In genomic region chr4:8647626-8648025, GRCh38 we compare ENCODE assay signal across 29 cellular contexts. TPM values are rescaled to one million over a fixed set of nuclear protein-coding genes. Genes with fewer than 3 reads are reported as not detected.
A peak's percentile ranks its signal among the peaks of the same experiment; 100 is the strongest.
DNase-seq lines count a peak whose midpoint lies in the region; ATAC-seq and TF ChIP-seq lines count a peak whose summit lies in the region.
"Had no signal": no experiment of that assay in that cellular context is flagged by ENCODE, and none has a peak within 500 bp of the region (broad histone marks: within the 10 kb centered on the region; RNA-seq: fewer than 3 reads in every experiment).

No MANE protein-coding gene starts in this region.

- no peaks in the 10 kb centered on the region for H3K4me1 Mint-ChIP-seq in chondrocyte (ENCODE audit: low read depth)
- H3K4me1 Mint-ChIP-seq: activated CD4-positive, alpha-beta T cell treated with anti-CD3 and anti-CD28 coated beads for 36 hours had no signal

- H3K79me2 ChIP-seq in osteoblast (ENCODE audit: insufficient read depth, low read length), result no peaks in the 10 kb centered on the region

- H4K20me1 ChIP-seq in osteoblast (ENCODE audit: insufficient read depth, low read length), result no peaks in the 10 kb centered on the region

- H3K4me3 ChIP-seq in right atrium auricular region, result no peak overlapping the region
- H3K4me3 ChIP-seq in osteoblast (ENCODE audit: insufficient read depth, low read length), result no peak overlapping the region
- H3K4me3 ChIP-seq in vagina, result no peak overlapping the region
- H3K4me3 ChIP-seq: A549, adrenal gland, body of pancreas, lung, right lobe of liver had no signal

- no peak for TF ChIP-seq POLR2A in vagina (IDR thresholded peaks at IDR 0.05)

- TF ChIP-seq CTCF in right atrium auricular region (IDR thresholded peaks at IDR 0.05) (no peak), chondrocyte (IDR thresholded peaks at IDR 0.05) (no peak), osteoblast (IDR thresholded peaks at IDR 0.05; ENCODE audit: extremely low read depth, low read depth, low read length) (no peak), vagina (IDR thresholded peaks at IDR 0.05) (no peak)

- DNase-seq in cardiac septum (ENCODE audit: low spot score) (peak; percentile 43), right atrium auricular region (ENCODE audit: low spot score) (no peak), chondrocyte (ENCODE audit: low spot score) (peak; percentile 48), osteoblast (ENCODE audit: insufficient read length, low spot score, missing footprints) (peak; percentile 79), GM03348 (ENCODE audit: low spot score) (no peak), SIG-M5 treated with dmso at 0.1 percent for 504 hours (lab: John Stamatoyannopoulos, UW; ENCODE audit: unreplicated experiment) (no peak), vagina (ENCODE audit: extremely low spot score in 2 of 2) (no peak)
- DNase-seq: activated CD4-positive, alpha-beta T cell treated with anti-CD3 and anti-CD28 coated beads for 36 hours; activated naive CD4-positive, alpha-beta T cell treated with Interleukin-2 at 50 U/mL for 16 hours; activated T-cell treated with anti-CD3 and anti-CD28 coated beads, Interleukin-2, amount 50 U/mL, for 4 hours; AML-193; body of pancreas; CD4-positive, alpha-beta T cell; DMS53; effector memory CD4-positive, alpha-beta T cell; MM.1S; NCI-H1436; NCI-H510A treated with DMSO at 0.1 percent for 48 hours; nephron progenitor cell; stimulated activated CD4-positive, alpha-beta T cell treated with anti-CD3 and anti-CD28 coated beads, Interleukin-4, amount 100 ng/mL, for 4 hours; stimulated activated naive CD4-positive, alpha-beta T cell had no signal

- no peaks in the 10 kb centered on the region for H3K9me3 Mint-ChIP-seq in chondrocyte (ENCODE audit: low read depth)
- H3K9me3 Mint-ChIP-seq: activated T-cell treated with anti-CD3 and anti-CD28 coated beads, Interleukin-2, amount 50 U/mL, for 4 hours; CD4-positive, alpha-beta T cell; nephron progenitor cell; T-helper 2 cell treated with Interferon-gamma antibody and Interleukin-4, amounts not matched to agents 5 μg/mL and 100 μg/mL, for 36 hours had no signal

- H3K4me3 Mint-ChIP-seq in chondrocyte (ENCODE audit: unreplicated experiment), result no peak overlapping the region
- H3K4me3 Mint-ChIP-seq: activated CD4-positive, alpha-beta T cell treated with anti-CD3 and anti-CD28 coated beads for 36 hours; activated T-cell treated with anti-CD3 and anti-CD28 coated beads, Interleukin-2, amount 50 U/mL, for 4 hours; CD4-positive, alpha-beta T cell; nephron progenitor cell; T-helper 2 cell treated with Interferon-gamma antibody and Interleukin-4, amounts not matched to agents 5 μg/mL and 100 μg/mL, for 36 hours had no signal

- no peak overlapping the region for H2AFZ ChIP-seq in osteoblast (ENCODE audit: low read length)

- H3K4me1 ChIP-seq in right atrium auricular region (no peaks in the 10 kb centered on the region), osteoblast (ENCODE audit: insufficient read depth, low read length) (no peaks in the 10 kb centered on the region), vagina (no peaks in the 10 kb centered on the region)
- H3K4me1 ChIP-seq: A549, adrenal gland, body of pancreas, right lobe of liver had no signal

- H3K27me3 Mint-ChIP-seq in chondrocyte (ENCODE audit: low read depth), result peaks cover 28% of the 10 kb centered on the region
- H3K27me3 Mint-ChIP-seq: activated CD4-positive, alpha-beta T cell treated with anti-CD3 and anti-CD28 coated beads for 36 hours; CD4-positive, alpha-beta T cell had no signal

- intact Hi-C loops in cardiac septum (cut with DNase I), result no loop called here
- intact Hi-C loops in vagina (cut with DNase I), result no loop called here

- H3K4me2 ChIP-seq in osteoblast (ENCODE audit: insufficient read depth, low read length), result no peak overlapping the region
- H3K4me2 ChIP-seq: A549, KMS-11 had no signal

- H3K36me3 Mint-ChIP-seq in chondrocyte (ENCODE audit: low read depth), result no peaks in the 10 kb centered on the region

- no peak overlapping the region for H3K27ac Mint-ChIP-seq in chondrocyte (ENCODE audit: unreplicated experiment)
- H3K27ac Mint-ChIP-seq: activated CD4-positive, alpha-beta T cell treated with anti-CD3 and anti-CD28 coated beads for 36 hours; CD4-positive, alpha-beta T cell; nephron progenitor cell; T-helper 2 cell treated with Interferon-gamma antibody and Interleukin-4, amounts not matched to agents 5 μg/mL and 100 μg/mL, for 36 hours had no signal

- H3K36me3 ChIP-seq in right atrium auricular region (no peaks in the 10 kb centered on the region), osteoblast (ENCODE audit: insufficient read depth, low read length) (no peaks in the 10 kb centered on the region), vagina (no peaks in the 10 kb centered on the region)
- H3K36me3 ChIP-seq: adrenal gland, right lobe of liver had no signal

- H3K27ac ChIP-seq in right atrium auricular region (no peak overlapping the region), osteoblast (ENCODE audit: low read depth, low read length) (no peak overlapping the region), vagina (no peak overlapping the region)
- H3K27ac ChIP-seq: A549, adrenal gland, body of pancreas, KMS-11, right lobe of liver had no signal

- ATAC-seq in GM21528 (IDR thresholded peaks at IDR 0.05; ENCODE audit: low FRiP score, unreplicated experiment), result no peak
- ATAC-seq: activated CD4-positive, alpha-beta T cell treated with anti-CD3 and anti-CD28 coated beads for 36 hours; activated T-cell treated with anti-CD3 and anti-CD28 coated beads, Interleukin-2, amount 50 U/mL, for 4 hours; body of pancreas; right lobe of liver; Right ventricle myocardium inferior had no signal

- H3K9me3 ChIP-seq in right atrium auricular region (no peaks in the 10 kb centered on the region), osteoblast (ENCODE audit: low read depth, low read length) (no peaks in the 10 kb centered on the region), vagina (no peaks in the 10 kb centered on the region)
- H3K9me3 ChIP-seq: A549, adrenal gland, body of pancreas, right lobe of liver had no signal

- no peaks in the 10 kb centered on the region for H3K27me3 ChIP-seq in right atrium auricular region
- H3K27me3 ChIP-seq in osteoblast (ENCODE audit: insufficient read depth, low read length), result peaks cover 7% of the 10 kb centered on the region
- H3K27me3 ChIP-seq in vagina, result no peaks in the 10 kb centered on the region
- H3K27me3 ChIP-seq: adrenal gland, body of pancreas, right lobe of liver had no signal

RNA-seq across cellular contexts. Expression of gene CPZ, which starts 55.1 kb away (rescaled TPM):
- total RNA-seq in cardiac septum, result 0.30 TPM
- total RNA-seq in right atrium auricular region, result 1 to 10 TPM in 1 of 2 donors, under 1 TPM in 1; 0.90 to 1.2 TPM
- total RNA-seq in chondrocyte, result 8.9 to 22.2 TPM (median 9.5 TPM) in 3 replicates
- 21.2 and 44.5 TPM in 2 replicates for total RNA-seq in osteoblast
- 26.3 TPM for total RNA-seq in vagina
- total RNA-seq: activated CD4-positive, alpha-beta T cell treated with anti-CD3 and anti-CD28 coated beads for 36 hours; activated T-cell treated with anti-CD3 and anti-CD28 coated beads, Interleukin-2, amount 50 U/mL, for 4 hours; CD4-positive, alpha-beta T cell had no signal

Comparison
In these comparisons a context has a peak if more than half of its experiments do, and no peak if none do; other contexts are left out.
1. DNase-seq: peak in cardiac septum (single experiment), chondrocyte (single experiment) and osteoblast (single experiment); none in right atrium auricular region (single experiment), GM03348 (single experiment), SIG-M5 treated with dmso at 0.1 percent for 504 hours (single experiment) and vagina (0 of 2).